ENCODE assay signal across 8 cellular contexts in genomic region chr9:130042931-130043653, GRCh38. TPM values are rescaled to one million over a fixed set of nuclear protein-coding genes. Genes with fewer than 3 reads are reported as not detected.
DNase-seq lines count a peak whose midpoint lies in the region; ATAC-seq and TF ChIP-seq lines count a peak whose summit lies in the region.

FNBP1 (minus strand) TSS chr9:130043189; CDS start chr9:130042975, 214 bp downstream.

- H3K27me3 ChIP-seq in H9 (ENCODE audit: insufficient read depth, low read length) (no peaks in the 10 kb centered on the region; the same call in 1 of the 2 replicates), iPS-20b (ENCODE audit: insufficient read depth, low read length) (peaks cover 22% of the 10 kb centered on the region), skeletal muscle tissue (ENCODE audit: control insufficient read depth in 3 of 3, insufficient read depth in 3 of 3, low read length in 3 of 3) (no peaks in the 10 kb centered on the region)

- H3K9ac ChIP-seq in H9 (ENCODE audit: extremely low read depth, insufficient read length, low read length) (peak within 1 kb of the TSS; percentile 72), iPS-20b (ENCODE audit: low read depth, low read length) (peak within 1 kb of the TSS; percentile 73), skeletal muscle tissue (ENCODE audit: low read depth in 1 of 3, low read length in 3 of 3) (peak within 1 kb of the TSS; percentile 82 to 88 (median 88))

- H3K23ac ChIP-seq in H9 (ENCODE audit: insufficient read length, low read depth, low read length), result no peak within 1 kb of the TSS

- H3K4me3 ChIP-seq in WI38 (ENCODE audit: low read depth, low read length), result peak within 1 kb of the TSS; percentile 92
- peak within 1 kb of the TSS; percentile 85 for H3K4me3 ChIP-seq in iPS-20b (ENCODE audit: low read length)
- peak within 1 kb of the TSS; percentile 74 to 89 (median 89) for H3K4me3 ChIP-seq in skeletal muscle tissue (ENCODE audit: low read length in 3 of 3)

- no peak within 1 kb of the TSS for H2BK20ac ChIP-seq in H9 (ENCODE audit: low read depth, low read length, poor library complexity, severe bottlenecking)

- no CpG with 5 or more reads among the region's 84 CpGs for WGBS in H9 (ENCODE audit: extremely low coverage, insufficient read length, low lambda C conversion rate)

- no peak within 1 kb of the TSS for H2BK5ac ChIP-seq in H9 (ENCODE audit: insufficient read length, low read length)

- peak within 1 kb of the TSS in 2 of 3 experiments; percentile 49 to 94; a peak in 3 of 7 replicates for H3K27ac Mint-ChIP-seq in H9

- TF ChIP-seq CTCF in H9 (conservative IDR thresholded peaks at IDR 0.05), result no peak
- no peak for TF ChIP-seq CTCF in WI38 (IDR thresholded peaks at IDR 0.05; ENCODE audit: low read depth, low read length)

- H3K14ac ChIP-seq in H9 (ENCODE audit: insufficient read depth, low read length), result peak within 1 kb of the TSS; percentile 42; the same call in 1 of the 2 replicates

- no peaks in the 10 kb centered on the region for H3K4me1 ChIP-seq in H9 (ENCODE audit: insufficient read depth, low read length)
- H3K4me1 ChIP-seq in iPS-20b (ENCODE audit: insufficient read depth, low read length), result peaks cover 7% of the 10 kb centered on the region; the same call in 1 of the 2 replicates
- H3K4me1 ChIP-seq in skeletal muscle tissue (ENCODE audit: control insufficient read depth in 3 of 3, insufficient read depth in 3 of 3, low read length in 3 of 3), result peaks cover 11 to 20% (median 15%) of the 10 kb centered on the region in 3 donors

- no peak within 1 kb of the TSS for H4K91ac ChIP-seq in H9 (ENCODE audit: insufficient read length, low read depth, low read length)

- H3K79me1 ChIP-seq in H9 (ENCODE audit: insufficient read depth, low read depth, low read length, poor library complexity, severe bottlenecking), result no peaks in the 10 kb centered on the region

- H3K9me3 ChIP-seq in H9 (ENCODE audit: control insufficient read depth, low read depth, low read length), result no peaks in the 10 kb centered on the region
- no peaks in the 10 kb centered on the region for H3K9me3 ChIP-seq in iPS-20b (ENCODE audit: insufficient read depth, low read depth, low read length)
- H3K9me3 ChIP-seq in skeletal muscle tissue (ENCODE audit: control insufficient read depth in 3 of 3, low read length in 3 of 3), result no peaks in the 10 kb centered on the region

- no peak within 1 kb of the TSS for H3T11ph ChIP-seq in H9 (ENCODE audit: low read length)

- peaks cover 0 to 3% (median 2%) of the 10 kb centered on the region in 3 experiments; a peak in 2 of 7 replicates for H3K36me3 Mint-ChIP-seq in H9 (ENCODE audit: insufficient read depth in 1 of 3, low read depth in 3 of 3)

- no peak within 1 kb of the TSS for H4K8ac ChIP-seq in H9 (replicated peaks; ENCODE audit: insufficient read length, low read depth, low read length)

- H4K5ac ChIP-seq in H9 (ENCODE audit: insufficient read length, low read depth, low read length), result no peak within 1 kb of the TSS

- in situ Hi-C loops in T47D (cut with HindIII; ENCODE audit: low pct_unique_long_range_greater_than_20kb, low sequenced_read_pairs), result no loop called here

- H4K20me1 ChIP-seq in H9 (ENCODE audit: control insufficient read depth, insufficient read depth, insufficient read length), result no peaks in the 10 kb centered on the region

- H3K79me2 ChIP-seq in H9 (ENCODE audit: insufficient read depth, low read length), result no peaks in the 10 kb centered on the region; the same call in 1 of the 2 replicates

- peak within 1 kb of the TSS; percentile 100 for H3K4me2 ChIP-seq in H9 (ENCODE audit: insufficient read depth, insufficient read length, low read length)

- H2BK15ac ChIP-seq in H9 (ENCODE audit: low read depth, low read length), result no peak within 1 kb of the TSS

- no peak within 1 kb of the TSS for H2AFZ ChIP-seq in H9 (ENCODE audit: low read length)

- H2BK12ac ChIP-seq in H9 (ENCODE audit: insufficient read length, low read depth, low read length), result no peak within 1 kb of the TSS

- H3K27ac ChIP-seq in H9 (ENCODE audit: insufficient read length, low read depth, low read length), result no peak within 1 kb of the TSS
- H3K27ac ChIP-seq in iPS-20b (ENCODE audit: low read length), result no peak within 1 kb of the TSS
- peak within 1 kb of the TSS; percentile 75 for H3K27ac ChIP-seq in skeletal muscle tissue (ENCODE audit: low read depth, low read length)

- no peak for ATAC-seq in GM21529 (IDR thresholded peaks at IDR 0.05; ENCODE audit: unreplicated experiment)

- H3K18ac ChIP-seq in H9 (ENCODE audit: insufficient read length, low read depth, low read length), result peak within 1 kb of the TSS; percentile 49

- peaks cover 28% of the 10 kb centered on the region for H3K27me3 Mint-ChIP-seq in H9 (ENCODE audit: low read depth)

- H3K9me3 Mint-ChIP-seq in H9, result peaks cover 2 to 3% of the 10 kb centered on the region in 2 experiments; a peak in 3 of 5 replicates

- H3K56ac ChIP-seq in H9 (ENCODE audit: insufficient read length, low read depth, low read length), result no peak within 1 kb of the TSS

- peaks cover 14% of the 10 kb centered on the region for H3K23me2 ChIP-seq in H9 (ENCODE audit: insufficient read length, low read depth, low read length, poor library complexity, severe bottlenecking)

- H3K4ac ChIP-seq in H9 (ENCODE audit: low read depth, low read length), result no peak within 1 kb of the TSS

- peak; percentile 87 for DNase-seq in DMS53 (lab: John Stamatoyannopoulos, UW)
- DNase-seq in H9, result peak; percentile 87
- peak; percentile 40 for DNase-seq in NCI-H1694 treated with DMSO at 0.1 percent for 48 hours (lab: John Stamatoyannopoulos, UW)
- peak; percentile 84 to 92 for DNase-seq in T47D (ENCODE audit: low read depth in 1 of 2, low spot score in 1 of 2)

- H3K4me3 Mint-ChIP-seq in H9, result peak within 1 kb of the TSS; percentile 96 to 98

- H2AK5ac ChIP-seq in H9 (ENCODE audit: insufficient read length, low read length), result no peak within 1 kb of the TSS

- H3K4me1 Mint-ChIP-seq in H9, result peaks cover 21 to 29% of the 10 kb centered on the region in 2 experiments

- no peak within 1 kb of the TSS for H2BK120ac ChIP-seq in H9 (ENCODE audit: low read depth, low read length, poor library complexity, severe bottlenecking)

- H3K36me3 ChIP-seq in iPS-20b (ENCODE audit: insufficient read depth, low read depth, low read length), result no peaks in the 10 kb centered on the region
- no peaks in the 10 kb centered on the region for H3K36me3 ChIP-seq in skeletal muscle tissue (ENCODE audit: control insufficient read depth in 3 of 3, insufficient read depth in 3 of 3, low read length in 3 of 3)

RNA-seq across cellular contexts. Expression of gene FNBP1, which starts in this region (rescaled TPM):
- 35.9 and 36.5 TPM in 2 replicates for total RNA-seq in H9 (2021)
- 21.9 TPM for total RNA-seq in skeletal muscle tissue
